ENCODE assay signal across 1 cellular context in genomic region chr5:140109050-140109817, GRCh38.
TF ChIP-seq lines count a peak whose summit lies in the region.

No MANE protein-coding gene starts in this region.

TF ChIP-seq in HEK293, 187 proteins besides CTCF, POLR2A, EP300 and RAD21 (continued from another document):
- 0 out of 2 replicates have a peak, but pooled peaks have one; percentile 11 for TF ChIP-seq REST (tag by site-specific recombination; IDR thresholded peaks at IDR 0.05)
- TF ChIP-seq ZNF398 (tag by site-specific recombination; IDR thresholded peaks at IDR 0.05): peak; percentile 15; the same call in 1 of the 2 replicates
- TF ChIP-seq EGR2 (tag by site-specific recombination; IDR thresholded peaks at IDR 0.05; ENCODE audit: low read depth): peak; percentile 23; the same call in 1 of the 2 replicates
- no peak for TF ChIP-seq ZNF510 (tag by site-specific recombination; IDR thresholded peaks at IDR 0.05; ENCODE audit: insufficient replicate concordance)
- peak; percentile 41; the same call in 1 of the 2 replicates for TF ChIP-seq MZF1 (tag by site-specific recombination; IDR thresholded peaks at IDR 0.05; ENCODE audit: borderline replicate concordance)
- TF ChIP-seq PRDM6 (tag by site-specific recombination; IDR thresholded peaks at IDR 0.05): peak; percentile 44
- no peak for TF ChIP-seq ZNF341 (tag by site-specific recombination; IDR thresholded peaks at IDR 0.05; ENCODE audit: low read depth)
- TF ChIP-seq ZBTB11 (tag by site-specific recombination; conservative IDR thresholded peaks at IDR 0.05; ENCODE audit: low read depth): peak; percentile 43; the same call in 1 of the 2 replicates
